In genomic region chr5:174547814-174548213, GRCh38 we compare ENCODE assay signal across 18 cellular contexts.
DNase-seq lines count a peak whose midpoint lies in the region; ATAC-seq and TF ChIP-seq lines count a peak whose summit lies in the region.
"Had no signal": no experiment of that assay in that cellular context is flagged by ENCODE, and none has a peak within 500 bp of the region (broad histone marks: within the 10 kb centered on the region; RNA-seq: fewer than 3 reads in every experiment).

No MANE protein-coding gene starts in this region.

- no peaks in the 10 kb centered on the region for H3K79me2 ChIP-seq in parathyroid adenoma

- H3K4me2 ChIP-seq in parathyroid adenoma (ENCODE audit: low read length) = no peak overlapping the region
- H3K4me2 ChIP-seq: A549, BLaER1, GM23338 had no signal

- H3K9ac ChIP-seq in parathyroid adenoma = no peak overlapping the region
- H3K9ac ChIP-seq: BLaER1 had no signal

- no peak overlapping the region for H3K27ac ChIP-seq in parathyroid adenoma
- H3K27ac ChIP-seq: 22Rv1, A549, BLaER1 had no signal

- DNase-seq in DMS 273 (lab: John Stamatoyannopoulos, UW; ENCODE audit: unreplicated experiment) (peak; percentile 3), DMS 273 treated with DMSO at 0.1 percent for 48 hours (lab: John Stamatoyannopoulos, UW) (no peak), posterior vena cava (ENCODE audit: low spot score) (no peak), NCI-H2029 treated with DMSO at 0.1 percent for 48 hours (lab: John Stamatoyannopoulos, UW) (no peak), NOMO-1 (lab: John Stamatoyannopoulos, UW; ENCODE audit: unreplicated experiment in 2 of 2) (no peak)
- DNase-seq: AML-193; CD4-positive, alpha-beta memory T cell; DMS53; DND-41; EL; HCEC 1CT had no signal

- peak overlapping the region; percentile 40 for H2AFZ ChIP-seq in parathyroid adenoma
- H2AFZ ChIP-seq: GM23338 had no signal

- no peak for TF ChIP-seq CTCF in parathyroid adenoma (IDR thresholded peaks at IDR 0.05)

- peak; percentile 42; the same call in 2 of the 3 replicates for ATAC-seq in SK-N-SH treated with all-trans-retinoic acid at 6 μM for 48 hours
- ATAC-seq: A549, GM12878, GM23338 had no signal

- no peaks in the 10 kb centered on the region for H3K36me3 ChIP-seq in parathyroid adenoma (ENCODE audit: control insufficient read depth, insufficient read depth, low read length)
- H3K36me3 ChIP-seq: BLaER1 had no signal

- H3K4me1 ChIP-seq in parathyroid adenoma = peaks cover 14% of the 10 kb centered on the region
- H3K4me1 ChIP-seq: A549, BLaER1 had no signal

- no peak overlapping the region for H3K4me3 ChIP-seq in parathyroid adenoma (ENCODE audit: low read depth, low read length)
- H3K4me3 ChIP-seq: A549, BLaER1, GM12878, GM23338 had no signal

- intact Hi-C loops in posterior vena cava (cut with DNase I) = no loop called here

- H3K27me3 ChIP-seq in parathyroid adenoma (ENCODE audit: control insufficient read depth, insufficient read depth, low read length) = no peaks in the 10 kb centered on the region
- H3K27me3 ChIP-seq: BLaER1 had no signal

- H3K9me3 ChIP-seq in parathyroid adenoma (ENCODE audit: control insufficient read depth, low read length) = no peaks in the 10 kb centered on the region
- H3K9me3 ChIP-seq: A549, BLaER1 had no signal

TF ChIP-seq in SK-N-SH treated with all-trans-retinoic acid at 6 μM for 48 hours, 23 proteins besides CTCF, POLR2A, EP300 and RAD21:
- no peak for TF ChIP-seq TOX (CRISPR knock-in tag; IDR thresholded peaks at IDR 0.05; ENCODE audit: borderline replicate concordance)
- no peak for TF ChIP-seq ZFP30 (CRISPR knock-in tag; IDR thresholded peaks at IDR 0.05)
- no peak for TF ChIP-seq ZNF8 (CRISPR knock-in tag; IDR thresholded peaks at IDR 0.05)
- no peak for TF ChIP-seq ZFP3 (CRISPR knock-in tag; IDR thresholded peaks at IDR 0.05)
- no peak for TF ChIP-seq ZNF565 (CRISPR knock-in tag; conservative IDR thresholded peaks at IDR 0.05; ENCODE audit: low read depth)
- TF ChIP-seq CSRNP3 (CRISPR knock-in tag; IDR thresholded peaks at IDR 0.05) = no peak
- TF ChIP-seq ISL1 (CRISPR knock-in tag; IDR thresholded peaks at IDR 0.05) = no peak
- no peak for TF ChIP-seq GLIS3 (CRISPR knock-in tag; IDR thresholded peaks at IDR 0.05)
- no peak for TF ChIP-seq POU6F1 (CRISPR knock-in tag; IDR thresholded peaks at IDR 0.05; ENCODE audit: borderline replicate concordance, low read depth)
- no peak for TF ChIP-seq CREB5 (CRISPR knock-in tag; IDR thresholded peaks at IDR 0.05; ENCODE audit: low read depth)
- no peak for TF ChIP-seq PPARA (CRISPR knock-in tag; IDR thresholded peaks at IDR 0.05; ENCODE audit: borderline replicate concordance)
- no peak for TF ChIP-seq TSHZ2 (CRISPR knock-in tag; IDR thresholded peaks at IDR 0.05)
- TF ChIP-seq CSDC2 (CRISPR knock-in tag; IDR thresholded peaks at IDR 0.05) = no peak
- no peak for TF ChIP-seq RARB (CRISPR knock-in tag; IDR thresholded peaks at IDR 0.05)
- no peak for TF ChIP-seq ZNF70 (CRISPR knock-in tag; IDR thresholded peaks at IDR 0.05)
- TF ChIP-seq ESRRG (CRISPR knock-in tag; IDR thresholded peaks at IDR 0.05) = no peak
- no peak for TF ChIP-seq SNAI2 (CRISPR knock-in tag; IDR thresholded peaks at IDR 0.05)
